In the genomic region with DNA sequence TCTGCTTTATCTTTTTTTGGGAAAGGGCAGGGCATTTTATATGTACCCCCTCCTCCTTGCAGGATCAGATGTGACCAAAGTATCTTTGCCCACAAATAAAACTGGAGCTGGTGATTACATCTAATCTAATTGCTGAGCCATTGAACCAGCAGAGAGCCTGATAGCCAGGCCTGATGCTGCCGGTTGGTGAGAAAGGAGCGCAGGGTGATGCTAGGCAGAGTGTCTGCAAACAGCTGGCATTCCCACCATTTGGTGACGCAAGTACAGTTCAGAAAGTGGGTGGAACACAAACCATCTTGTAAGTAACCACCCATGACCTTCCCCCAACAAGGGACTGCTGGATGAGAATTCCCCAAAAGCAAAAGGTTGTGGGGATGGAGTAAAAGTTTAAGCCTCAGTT, we compare ENCODE assay signal across 35 cellular contexts. TPM values are rescaled to one million over a fixed set of nuclear protein-coding genes. Genes with fewer than 3 reads are reported as not detected.
"Had no signal": no experiment of that assay in that cellular context is flagged by ENCODE, and none has a peak within 500 bp of the region (broad histone marks: within the 10 kb centered on the region; RNA-seq: fewer than 3 reads in every experiment).

No MANE protein-coding gene starts in this region.

- H3K4me2 ChIP-seq: neural progenitor cell, smooth muscle cell had no signal

- H3K36me3 Mint-ChIP-seq: mesothelial cell of epicardium; naive B cell; natural killer cell; neural progenitor cell; stimulated activated memory B cell treated with anti-CD40 and anti-IgM and Interleukin-4, amounts not matched to agents 10 μg/mL and 1 μg/mL and 100 μg/mL, for 72 hours; type B pancreatic cell had no signal

- H3K27me3 Mint-ChIP-seq: naive B cell; progenitor cell of endocrine pancreas; stimulated activated naive CD8-positive, alpha-beta T cell treated with anti-CD3 and anti-CD28 coated beads, Interleukin-15, amount 100 ng/mL, for 72 hours; type B pancreatic cell had no signal

- H3K4me3 Mint-ChIP-seq: mesothelial cell of epicardium; naive B cell; natural killer cell; nephron progenitor cell; neural progenitor cell; stimulated activated memory B cell treated with anti-CD40 and anti-IgM and Interleukin-4, amounts not matched to agents 10 μg/mL and 1 μg/mL and 100 μg/mL, for 72 hours; stimulated activated naive CD8-positive, alpha-beta T cell treated with anti-CD3 and anti-CD28 coated beads, Interleukin-15, amount 100 ng/mL, for 72 hours; type B pancreatic cell had no signal

- H3K27me3 ChIP-seq: neural progenitor cell, ovary, right atrium auricular region, right lobe of liver, tibial nerve had no signal

- DNase-seq: hippocampal formation; left colon; left lung; lower lobe of right lung; mammary epithelial cell; mesenchymal stem cell; naive B cell; natural killer cell; nephron progenitor cell; ovary; right lobe of liver; stimulated activated CD4-positive, alpha-beta T cell treated with anti-CD3 and anti-CD28 coated beads, Interleukin-1b, Interleukin-23, amount 100 ng/mL, for 48 hours; stimulated activated CD4-positive, alpha-beta T cell treated with anti-CD3 and anti-CD28 coated beads, Interleukin-2, amount 100 ng/mL, for 48 hours; stimulated activated CD4-positive, alpha-beta T cell treated with anti-CD3 and anti-CD28 coated beads, Interleukin-4, amount 100 ng/mL, for 4 hours; stimulated activated CD8-positive, alpha-beta memory T cell treated with anti-CD3 and anti-CD28 coated beads, Interleukin-4, amount 100 ng/mL, for 48 hours; stimulated activated naive CD4-positive, alpha-beta T cell treated with Interleukin-2 at 50 U/mL for 16 hours; stimulated activated naive CD8-positive, alpha-beta T cell treated with anti-CD3 and anti-CD28 coated beads, Interleukin-15, amount 100 ng/mL, for 72 hours; substantia nigra had no signal

- H3K27ac ChIP-seq: left lung, lower lobe of right lung, neural progenitor cell, ovary, right atrium auricular region, right lobe of liver, tibial nerve had no signal

- H3K9me3 Mint-ChIP-seq: natural killer cell; stimulated activated memory B cell treated with anti-CD40 and anti-IgM and Interleukin-4, amounts not matched to agents 10 μg/mL and 1 μg/mL and 100 μg/mL, for 72 hours; stimulated activated naive CD8-positive, alpha-beta T cell treated with anti-CD3 and anti-CD28 coated beads, Interleukin-15, amount 100 ng/mL, for 72 hours had no signal

- H3K36me3 ChIP-seq: left lung, lower lobe of right lung, neural progenitor cell, ovary, right atrium auricular region, right lobe of liver, tibial nerve had no signal

- H2AFZ ChIP-seq: neural progenitor cell had no signal

- H3K4me1 Mint-ChIP-seq: mesothelial cell of epicardium; naive B cell; natural killer cell; nephron progenitor cell; neural progenitor cell; stimulated activated memory B cell treated with anti-CD40 and anti-IgM and Interleukin-4, amounts not matched to agents 10 μg/mL and 1 μg/mL and 100 μg/mL, for 72 hours; stimulated activated naive CD8-positive, alpha-beta T cell treated with anti-CD3 and anti-CD28 coated beads, Interleukin-15, amount 100 ng/mL, for 72 hours had no signal

- H3K9ac ChIP-seq: neural progenitor cell had no signal

- FAIRE-seq: keratinocyte had no signal

- H3K4me3 ChIP-seq: left lung, lower lobe of right lung, neural progenitor cell, ovary, right atrium auricular region, right lobe of liver, smooth muscle cell, tibial nerve had no signal

- H3K9me3 ChIP-seq: left lung, lower lobe of right lung, ovary, right atrium auricular region, right lobe of liver had no signal

- H3K27ac Mint-ChIP-seq: mesothelial cell of epicardium; naive B cell; natural killer cell; nephron progenitor cell; neural progenitor cell; progenitor cell of endocrine pancreas; stimulated activated memory B cell treated with anti-CD40 and anti-IgM and Interleukin-4, amounts not matched to agents 10 μg/mL and 1 μg/mL and 100 μg/mL, for 72 hours; stimulated activated naive CD8-positive, alpha-beta T cell treated with anti-CD3 and anti-CD28 coated beads, Interleukin-15, amount 100 ng/mL, for 72 hours; type B pancreatic cell had no signal

- H3K4me1 ChIP-seq: left lung, lower lobe of right lung, neural progenitor cell, right atrium auricular region, right lobe of liver, tibial nerve had no signal

RNA-seq across cellular contexts. Expression of a gene that starts 12.7 kb away (rescaled TPM):
- total RNA-seq: left colon, left lung, liver, lower lobe of right lung, mammary epithelial cell, mesothelial cell of epicardium, mononuclear cell, natural killer cell, omental fat pad, ovary, progenitor cell of endocrine pancreas, pulmonary artery endothelial cell, renal cortical epithelial cell, right atrium auricular region, right lobe of liver, skeletal muscle tissue, smooth muscle cell, temporal lobe, tibial nerve, ureter had no signal

RNA-seq across cellular contexts. Expression of a gene that starts 23.2 kb away (rescaled TPM):
- total RNA-seq: left colon, left lung, lower lobe of right lung, mammary epithelial cell, mesothelial cell of epicardium, omental fat pad, ovary, progenitor cell of endocrine pancreas, pulmonary artery endothelial cell, renal cortical epithelial cell, right atrium auricular region, right lobe of liver, skeletal muscle tissue, smooth muscle cell, temporal lobe, tibial nerve, ureter had no signal

RNA-seq across cellular contexts. Expression of a gene that starts 28.4 kb away (rescaled TPM):
- total RNA-seq: left colon, liver, mammary epithelial cell, mesothelial cell of epicardium, mononuclear cell, natural killer cell, omental fat pad, progenitor cell of endocrine pancreas, renal cortical epithelial cell, right atrium auricular region, right lobe of liver, smooth muscle cell, temporal lobe, tibial nerve, ureter had no signal

RNA-seq across cellular contexts. Expression of a gene that starts 41.1 kb away (rescaled TPM):
- total RNA-seq: left colon, left lung, liver, lower lobe of right lung, mammary epithelial cell, mesothelial cell of epicardium, mononuclear cell, natural killer cell, omental fat pad, ovary, progenitor cell of endocrine pancreas, pulmonary artery endothelial cell, renal cortical epithelial cell, right atrium auricular region, right lobe of liver, skeletal muscle tissue, smooth muscle cell, temporal lobe, tibial nerve, ureter had no signal

RNA-seq across cellular contexts. Expression of a gene that starts 58.2 kb away (rescaled TPM):
- total RNA-seq: left lung, liver, lower lobe of right lung, mammary epithelial cell, mesothelial cell of epicardium, mononuclear cell, natural killer cell, omental fat pad, ovary, progenitor cell of endocrine pancreas, pulmonary artery endothelial cell, renal cortical epithelial cell, right atrium auricular region, right lobe of liver, skeletal muscle tissue, smooth muscle cell, temporal lobe, tibial nerve, ureter had no signal
